In the genomic region with DNA sequence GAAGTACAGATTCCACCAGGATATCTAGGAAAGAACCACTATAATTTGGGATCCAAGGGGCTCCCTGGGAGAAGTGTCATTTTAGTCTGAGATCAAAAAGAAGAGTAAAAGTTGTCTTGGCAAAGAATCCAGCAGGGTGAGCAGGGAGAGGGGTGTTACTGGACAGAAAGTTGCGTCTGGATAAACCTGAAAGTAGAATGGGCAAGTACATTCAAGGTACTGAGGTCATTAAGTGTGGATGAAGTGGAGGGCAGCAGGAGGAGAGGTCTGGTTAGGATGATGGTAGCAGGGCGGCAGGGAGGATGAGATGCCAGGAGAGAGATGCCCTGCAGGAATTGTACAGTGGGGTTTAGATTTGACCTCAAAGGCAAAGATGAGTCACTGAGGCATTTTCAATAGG, we compare ENCODE assay signal across 34 cellular contexts.
"Had no signal": no experiment of that assay in that cellular context is flagged by ENCODE, and none has a peak within 500 bp of the region (broad histone marks: within the 10 kb centered on the region; RNA-seq: fewer than 3 reads in every experiment).

No MANE protein-coding gene starts in this region.

- DNase-seq: Karpas-422, Kasumi-1, MG63, MM.1S, MV-4-11, NCI-H1048, NCI-H1092, NCI-H1092 treated with DMSO at 0.1 percent for 48 hours, NCI-H1105, NCI-H1105 treated with DMSO at 0.1 percent for 48 hours, NCI-H1417, NCI-H1417 treated with DMSO at 0.1 percent for 48 hours, NCI-H1436, NCI-H1436 treated with DMSO at 0.1 percent for 48 hours, NCI-H146, NCI-H1694, NCI-H1694 treated with DMSO at 0.1 percent for 48 hours, NCI-H187, NCI-H187 treated with DMSO at 0.1 percent for 48 hours, NCI-H1930, NCI-H2029, NCI-H2029 treated with DMSO at 0.1 percent for 48 hours, NCI-H2081, NCI-H2081 treated with DMSO at 0.1 percent for 48 hours, NCI-H2107, NCI-H2171, NCI-H2171 treated with DMSO at 0.1 percent for 48 hours, NCI-H2227 treated with DMSO at 0.1 percent for 48 hours, NCI-H226, NCI-H345, NCI-H446, NCI-H446 treated with DMSO at 0.1 percent for 48 hours, NCI-H510A, NCI-H510A treated with DMSO at 0.1 percent for 48 hours had no signal

- H3K4me3 ChIP-seq: MG63 had no signal

- H3K36me3 ChIP-seq: MG63 had no signal

- H3K27me3 ChIP-seq: MG63 had no signal

- H3K9me3 ChIP-seq: MG63 had no signal
